ENCODE assay signal across 8 cellular contexts in genomic region chr15:82648257-82649103, GRCh38. TPM values are rescaled to one million over a fixed set of nuclear protein-coding genes. Genes with fewer than 3 reads are reported as not detected.
A peak's percentile ranks its signal among the peaks of the same experiment; 100 is the strongest.
DNase-seq lines count a peak whose midpoint lies in the region; ATAC-seq and TF ChIP-seq lines count a peak whose summit lies in the region.

No MANE protein-coding gene starts in this region.

- no peaks in the 10 kb centered on the region for H4K20me1 ChIP-seq in smooth muscle cell (ENCODE audit: low read depth)

- no peak overlapping the region for H3K27ac ChIP-seq in smooth muscle cell (ENCODE audit: low read depth)

- TF ChIP-seq CTCF in astrocyte of the cerebellum (IDR thresholded peaks at IDR 0.05; ENCODE audit: low read depth, low read length, missing control alignments) (no peak), smooth muscle cell (IDR thresholded peaks at IDR 0.05; ENCODE audit: borderline replicate concordance, insufficient read depth, poor library complexity, severe bottlenecking) (no peak)

- H3K4me1 ChIP-seq in HAP-1, result peaks cover 13% of the 10 kb centered on the region
- H3K4me1 ChIP-seq in smooth muscle cell (ENCODE audit: low read depth), result peaks cover 8% of the 10 kb centered on the region

- in situ Hi-C loops in HAP-1 (cut with MboI; ENCODE audit: low sequenced_read_pairs) (no loop called here), astrocyte of the cerebellum (cut with HindIII; ENCODE audit: low sequenced_read_pairs) (no loop called here)

- H3K36me3 ChIP-seq in HAP-1 (replicated peaks), result no peaks in the 10 kb centered on the region
- H3K36me3 ChIP-seq in smooth muscle cell (ENCODE audit: low read depth), result no peaks in the 10 kb centered on the region

- H3K9ac ChIP-seq in smooth muscle cell (ENCODE audit: low read depth), result no peak overlapping the region

- no peaks in the 10 kb centered on the region for H3K79me2 ChIP-seq in smooth muscle cell (ENCODE audit: low read depth)

- peak overlapping the region; percentile 36 for H3K4me3 ChIP-seq in HAP-1
- H3K4me3 ChIP-seq in astrocyte of the cerebellum (ENCODE audit: low read depth, low read length), result peak overlapping the region; percentile 29
- H3K4me3 ChIP-seq in smooth muscle cell, result peak overlapping the region; percentile 52

- no peaks in the 10 kb centered on the region for H3K9me3 ChIP-seq in HAP-1
- no peaks in the 10 kb centered on the region for H3K9me3 ChIP-seq in smooth muscle cell (replicated peaks; ENCODE audit: low read depth)

- peaks cover 22% of the 10 kb centered on the region for H3K27me3 ChIP-seq in HAP-1 (ENCODE audit: low read depth)
- H3K27me3 ChIP-seq in smooth muscle cell (ENCODE audit: low read depth), result peaks cover 80% of the 10 kb centered on the region

- ATAC-seq in GM19023 (IDR thresholded peaks at IDR 0.05; ENCODE audit: unreplicated experiment), result no peak

- DNase-seq in HAP-1 (ENCODE audit: low spot score in 2 of 2) (no peak), astrocyte of the cerebellum (ENCODE audit: low read depth) (no peak), iPS-NIHi11 (ENCODE audit: low spot score) (peak; percentile 58), smooth muscle cell (lab: John Stamatoyannopoulos, UW; ENCODE audit: unreplicated experiment) (no peak), H4 (ENCODE audit: low spot score) (no peak), amniotic stem cell (lab: John Stamatoyannopoulos, UW) (no peak), NCI-H1092 treated with DMSO at 0.1 percent for 48 hours (lab: John Stamatoyannopoulos, UW) (no peak)

- H3F3A ChIP-seq in smooth muscle cell (ENCODE audit: low read depth), result no peaks in the 10 kb centered on the region

- WGBS in smooth muscle cell (ENCODE audit: low lambda C conversion rate), result 20% methylated on average over 41 of the region's 41 CpGs

- peak overlapping the region; percentile 9 for H2AFZ ChIP-seq in smooth muscle cell (ENCODE audit: low read depth)

- H3K4me2 ChIP-seq in smooth muscle cell, result peak overlapping the region; percentile 90

RNA-seq across cellular contexts. Expression of gene CPEB1, which starts 1.3 kb away (rescaled TPM):
- 5.8 and 10.2 TPM in 2 replicates for total RNA-seq in smooth muscle cell
- 5.3 and 9.8 TPM in 2 replicates for polyA plus RNA-seq in smooth muscle cell
- 5.2 and 6.6 TPM in 2 replicates for total RNA-seq in H4 (2014; rRNA removed; shearing (Covaris generic))
